19 cellular contexts compared by ENCODE assay signal in the genomic region with DNA sequence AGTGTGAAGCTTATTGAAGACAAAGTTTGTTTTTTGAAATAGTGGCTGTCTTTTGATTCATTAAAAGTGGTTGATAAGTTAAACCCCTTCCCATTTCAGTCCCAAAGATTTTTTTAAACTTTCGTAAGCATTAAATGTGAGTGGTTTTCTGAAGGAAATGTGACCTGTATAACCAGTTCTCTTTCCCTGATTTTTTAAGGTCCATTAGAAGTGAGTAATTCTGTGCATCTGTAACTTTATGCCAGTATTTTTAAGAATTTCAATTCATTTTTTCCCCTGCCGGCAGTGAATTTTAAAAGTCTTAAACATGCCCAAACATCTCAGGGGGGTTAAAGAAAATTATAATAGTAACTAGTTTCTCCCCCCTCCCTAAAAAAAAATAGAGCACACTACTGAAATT.
"Had no signal": no experiment of that assay in that cellular context is flagged by ENCODE, and none has a peak within 500 bp of the region (broad histone marks: within the 10 kb centered on the region; RNA-seq: fewer than 3 reads in every experiment).

No MANE protein-coding gene starts in this region.

- H3K9me3 ChIP-seq: esophagus muscularis mucosa, gastrocnemius medialis, thoracic aorta, transverse colon had no signal

- H3K27me3 Mint-ChIP-seq: stimulated activated naive B cell treated with anti-CD40 and anti-IgM and Interleukin-4, amounts not matched to agents 10 μg/mL and 1 μg/mL and 100 μg/mL, for 72 hours; stimulated activated naive CD8-positive, alpha-beta T cell treated with anti-CD3 and anti-CD28 coated beads, Interleukin-15, amount 100 ng/mL, for 72 hours had no signal

- H3K27ac ChIP-seq: coronary artery, epithelial cell of prostate, esophagus muscularis mucosa, gastrocnemius medialis, spleen, thoracic aorta, transverse colon had no signal

- DNase-seq: effector CD8-positive, alpha-beta T cell; gastrocnemius medialis; kidney; left cardiac atrium; naive B cell; posterior cingulate gyrus; spleen; stimulated activated CD4-positive, alpha-beta T cell treated with anti-CD3 and anti-CD28 coated beads, Interleukin-15, amount 100 ng/mL, for 24 hours; stimulated activated CD4-positive, alpha-beta T cell treated with anti-CD3 and anti-CD28 coated beads, Interleukin-2, amount 100 ng/mL, for 24 hours; stimulated activated CD4-positive, alpha-beta T cell treated with anti-CD3 and anti-CD28 coated beads, Interleukin-4, amount 100 ng/mL, for 4 hours; stimulated activated naive B cell treated with anti-CD40 and anti-IgM and Interleukin-4, amounts not matched to agents 10 μg/mL and 1 μg/mL and 100 μg/mL, for 72 hours; stimulated activated naive CD8-positive, alpha-beta T cell treated with anti-CD3 and anti-CD28 coated beads, Interleukin-15, amount 100 ng/mL, for 72 hours; transverse colon had no signal

- H3K4me1 Mint-ChIP-seq: naive B cell; stimulated activated naive B cell treated with anti-CD40 and anti-IgM and Interleukin-4, amounts not matched to agents 10 μg/mL and 1 μg/mL and 100 μg/mL, for 72 hours; stimulated activated naive CD8-positive, alpha-beta T cell treated with anti-CD3 and anti-CD28 coated beads, Interleukin-15, amount 100 ng/mL, for 72 hours had no signal

- H3K27me3 ChIP-seq: esophagus muscularis mucosa, gastrocnemius medialis, transverse colon had no signal

- H3K4me1 ChIP-seq: esophagus muscularis mucosa, gastrocnemius medialis, spleen, transverse colon had no signal

- H3K4me3 ChIP-seq: coronary artery, esophagus muscularis mucosa, gastrocnemius medialis, spleen, thoracic aorta, transverse colon had no signal

- H3K36me3 Mint-ChIP-seq: naive B cell; stimulated activated naive B cell treated with anti-CD40 and anti-IgM and Interleukin-4, amounts not matched to agents 10 μg/mL and 1 μg/mL and 100 μg/mL, for 72 hours had no signal

- H3K36me3 ChIP-seq: esophagus muscularis mucosa, gastrocnemius medialis, spleen, thoracic aorta, transverse colon had no signal

- H3K27ac Mint-ChIP-seq: naive B cell; stimulated activated naive B cell treated with anti-CD40 and anti-IgM and Interleukin-4, amounts not matched to agents 10 μg/mL and 1 μg/mL and 100 μg/mL, for 72 hours; stimulated activated naive CD8-positive, alpha-beta T cell treated with anti-CD3 and anti-CD28 coated beads, Interleukin-15, amount 100 ng/mL, for 72 hours had no signal

- ATAC-seq: gastrocnemius medialis; left cardiac atrium; sciatic nerve; stimulated activated naive B cell treated with anti-CD40 and anti-IgM and Interleukin-4, amounts not matched to agents 10 μg/mL and 1 μg/mL and 100 μg/mL, for 72 hours; stimulated activated naive CD8-positive, alpha-beta T cell treated with anti-CD3 and anti-CD28 coated beads, Interleukin-15, amount 100 ng/mL, for 72 hours had no signal

- H3K4me3 Mint-ChIP-seq: naive B cell; nephron; stimulated activated naive B cell treated with anti-CD40 and anti-IgM and Interleukin-4, amounts not matched to agents 10 μg/mL and 1 μg/mL and 100 μg/mL, for 72 hours; stimulated activated naive CD8-positive, alpha-beta T cell treated with anti-CD3 and anti-CD28 coated beads, Interleukin-15, amount 100 ng/mL, for 72 hours had no signal
